Comparison of ENCODE assay signal across 1 cellular context in the genomic region with DNA sequence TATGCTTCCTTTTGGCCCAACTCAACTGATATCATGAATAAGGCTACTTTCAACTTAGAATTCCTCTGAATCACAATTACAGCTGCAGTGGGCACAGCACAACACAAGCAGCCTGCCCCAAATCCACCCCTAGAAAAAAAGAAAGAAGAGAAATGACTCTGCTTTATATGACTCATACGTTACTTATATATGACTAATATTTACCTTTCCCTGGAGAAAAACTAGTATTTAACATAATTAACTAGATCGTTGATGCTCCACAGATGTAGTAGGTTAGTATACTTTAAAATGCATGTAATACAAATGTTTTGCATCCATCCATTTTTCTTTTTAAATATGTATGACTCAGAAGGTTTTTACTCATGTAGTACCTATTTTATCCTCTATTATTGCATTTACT.
TF ChIP-seq lines count a peak whose summit lies in the region.

No MANE protein-coding gene starts in this region.

TF ChIP-seq in IMR-90, 13 proteins besides CTCF, POLR2A, EP300 and RAD21:
- TF ChIP-seq ELK1 (IDR thresholded peaks at IDR 0.05; ENCODE audit: borderline replicate concordance, low read depth, low read length) (no peak), MAFK (IDR thresholded peaks at IDR 0.05; ENCODE audit: low read depth, low read length) (no peak), CHD1 (IDR thresholded peaks at IDR 0.05; ENCODE audit: low read depth, low read length) (no peak), FOS (IDR thresholded peaks at IDR 0.05; ENCODE audit: low read depth, low read length) (no peak), SMC3 (IDR thresholded peaks at IDR 0.05; ENCODE audit: low read depth, low read length) (no peak), BHLHE40 (IDR thresholded peaks at IDR 0.05; ENCODE audit: low read depth, low read length) (no peak), MXI1 (IDR thresholded peaks at IDR 0.05; ENCODE audit: borderline replicate concordance, low read depth, low read length) (no peak), USF2 (IDR thresholded peaks at IDR 0.05; ENCODE audit: low read depth, low read length) (no peak), MAZ (IDR thresholded peaks at IDR 0.05; ENCODE audit: borderline replicate concordance, low read depth, low read length) (no peak), NFE2L2 (IDR thresholded peaks at IDR 0.05; ENCODE audit: low read depth, low read length) (no peak), CEBPB (IDR thresholded peaks at IDR 0.05; ENCODE audit: low read depth, low read length) (no peak), RCOR1 (IDR thresholded peaks at IDR 0.05; ENCODE audit: insufficient replicate concordance, low read length) (no peak), RFX5 (IDR thresholded peaks at IDR 0.05; ENCODE audit: low read depth, low read length) (no peak)
